8 cellular contexts compared by ENCODE assay signal in the genomic region with DNA sequence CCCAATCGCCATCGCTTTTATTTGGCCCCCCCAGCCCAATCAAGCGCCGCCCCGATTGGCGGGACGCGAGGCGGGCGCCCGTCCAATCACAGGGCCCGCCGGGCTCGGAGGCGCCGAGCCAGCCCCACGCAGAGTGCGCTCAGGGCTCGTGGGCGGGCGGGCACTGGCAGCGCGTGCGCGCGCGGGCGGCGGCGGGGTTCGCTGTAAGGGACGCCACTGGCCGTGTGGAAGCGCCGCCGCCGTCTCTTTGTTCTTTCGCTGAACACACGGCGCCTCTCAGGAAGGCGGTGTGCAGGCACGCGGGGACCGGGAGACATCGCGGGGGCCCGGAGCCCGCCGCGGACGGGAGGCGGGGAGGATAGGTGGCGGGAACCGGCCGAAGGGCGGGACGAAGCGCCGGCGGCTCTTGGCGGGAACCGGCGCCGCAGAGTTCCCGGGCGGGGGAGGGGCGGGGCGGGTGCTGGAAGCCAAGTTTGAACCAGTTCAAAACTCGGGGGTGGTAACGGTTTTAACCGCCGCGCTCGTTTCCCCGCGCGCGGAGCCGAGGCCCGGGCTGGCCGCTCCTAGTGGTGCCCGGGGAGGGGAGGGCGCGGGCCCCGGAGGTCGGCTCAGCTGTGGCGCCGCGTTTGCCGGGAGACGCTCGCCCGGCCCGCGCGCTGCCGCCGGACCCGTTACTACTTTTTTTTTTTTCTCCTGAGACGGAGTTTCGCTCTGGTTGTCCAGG. TPM values are rescaled to one million over a fixed set of nuclear protein-coding genes. Genes with fewer than 3 reads are reported as not detected.
DNase-seq lines count a peak whose midpoint lies in the region; ATAC-seq and TF ChIP-seq lines count a peak whose summit lies in the region.

No MANE protein-coding gene starts in this region.

- peak; percentile 100 for DNase-seq in GM10266 (ENCODE audit: extremely low spot score)
- peak; percentile 98 for DNase-seq in NB4 (ENCODE audit: low read depth)
- peak; percentile 77 to 97 (median 93) for DNase-seq in head of caudate nucleus
- DNase-seq in ovary, result peak; percentile 90 to 97 (median 94)
- peak; percentile 90 to 91 for DNase-seq in thyroid gland

- TF ChIP-seq POLR2A in NB4 (IDR thresholded peaks at IDR 0.05; ENCODE audit: extremely low read depth, insufficient read length) (peak; percentile 83), ovary (IDR thresholded peaks at IDR 0.05) (peak; percentile 90), thyroid gland (IDR thresholded peaks at IDR 0.05) (peak in 1 of 2 donors; percentile 66)

- H3K4me1 ChIP-seq in ovary (ENCODE audit: insufficient read depth), result peaks cover 4% of the 10 kb centered on the region
- H3K4me1 ChIP-seq in thyroid gland, result peaks cover 0 to 3% of the 10 kb centered on the region in 2 donors

- peak overlapping the region; percentile 98 for H3K27ac Mint-ChIP-seq in activated naive CD8-positive, alpha-beta T cell

- ATAC-seq in HG02571 (IDR thresholded peaks at IDR 0.05; ENCODE audit: unreplicated experiment) (peak; percentile 90), SK-N-SH treated with all-trans-retinoic acid at 6 μM for 48 hours (peak; percentile 97)

- H3K9me3 ChIP-seq in ovary (no peaks in the 10 kb centered on the region), thyroid gland (no peaks in the 10 kb centered on the region)

- no peaks in the 10 kb centered on the region for H3K27me3 Mint-ChIP-seq in activated naive CD8-positive, alpha-beta T cell

- H3K27me3 ChIP-seq in ovary, result no peaks in the 10 kb centered on the region
- no peaks in the 10 kb centered on the region for H3K27me3 ChIP-seq in thyroid gland

- H3K9me3 Mint-ChIP-seq in activated naive CD8-positive, alpha-beta T cell (ENCODE audit: low read depth), result no peaks in the 10 kb centered on the region

- H3K36me3 ChIP-seq in ovary (no peaks in the 10 kb centered on the region), thyroid gland (no peaks in the 10 kb centered on the region)

- no peaks in the 10 kb centered on the region for H3K36me3 Mint-ChIP-seq in activated naive CD8-positive, alpha-beta T cell

- peaks cover 34% of the 10 kb centered on the region for H3K4me1 Mint-ChIP-seq in activated naive CD8-positive, alpha-beta T cell (ENCODE audit: low read depth)

- H3K4me3 Mint-ChIP-seq in activated naive CD8-positive, alpha-beta T cell, result peak overlapping the region; percentile 95

- TF ChIP-seq CTCF in GM10266 (IDR thresholded peaks at IDR 0.05; ENCODE audit: control insufficient read depth, insufficient read depth, low read depth, missing control alignments) (no peak), NB4 (IDR thresholded peaks at IDR 0.05; ENCODE audit: low read depth, low read length) (no peak), ovary (IDR thresholded peaks at IDR 0.05) (no peak), thyroid gland (IDR thresholded peaks at IDR 0.05) (no peak)

- 0 to 1% (median 0%) methylated on average over 61 to 101 of the region's 101 CpGs for whole genome bisulfite sequencing in ovary, 3 donors
- WGBS in thyroid gland, 2 donors, result 0% methylated on average over 3 to 43 of the region's 101 CpGs

- intact Hi-C loops in head of caudate nucleus (cut with DNase I) (loop anchor here (5.0 to 10.0 kb wide), 3 partner anchors 60 to 208 kb away; partner anchors contain the start of genes CUL1 and ZNF786), ovary (cut with DNase I) (loop anchor here in 2 of 4 donors (2.0 to 10.0 kb wide), 4 partner anchors 56 to 190 kb away; partner anchors contain the start of gene CUL1 (in 1 of the 2)), thyroid gland (cut with DNase I) (loop anchor here (10.0 kb wide), 2 partner anchors 60 to 190 kb away; partner anchors contain the start of gene CUL1)

- H3K27ac ChIP-seq in ovary (peak overlapping the region; percentile 85 to 93), thyroid gland (peak overlapping the region; percentile 62 to 93 (median 88))

- no peak for TF ChIP-seq EP300 in ovary (IDR thresholded peaks at IDR 0.05)

- H3K4me3 ChIP-seq in NB4 (ENCODE audit: low read depth, low read length) (peak overlapping the region; percentile 84), ovary (peak overlapping the region; percentile 95), thyroid gland (replicated peaks in 1 of 3) (peak overlapping the region; percentile 54 to 95 (median 75))

TF ChIP-seq in SK-N-SH treated with all-trans-retinoic acid at 6 μM for 48 hours, 23 proteins besides CTCF, POLR2A, EP300 and RAD21:
- TF ChIP-seq, protein P1, sequence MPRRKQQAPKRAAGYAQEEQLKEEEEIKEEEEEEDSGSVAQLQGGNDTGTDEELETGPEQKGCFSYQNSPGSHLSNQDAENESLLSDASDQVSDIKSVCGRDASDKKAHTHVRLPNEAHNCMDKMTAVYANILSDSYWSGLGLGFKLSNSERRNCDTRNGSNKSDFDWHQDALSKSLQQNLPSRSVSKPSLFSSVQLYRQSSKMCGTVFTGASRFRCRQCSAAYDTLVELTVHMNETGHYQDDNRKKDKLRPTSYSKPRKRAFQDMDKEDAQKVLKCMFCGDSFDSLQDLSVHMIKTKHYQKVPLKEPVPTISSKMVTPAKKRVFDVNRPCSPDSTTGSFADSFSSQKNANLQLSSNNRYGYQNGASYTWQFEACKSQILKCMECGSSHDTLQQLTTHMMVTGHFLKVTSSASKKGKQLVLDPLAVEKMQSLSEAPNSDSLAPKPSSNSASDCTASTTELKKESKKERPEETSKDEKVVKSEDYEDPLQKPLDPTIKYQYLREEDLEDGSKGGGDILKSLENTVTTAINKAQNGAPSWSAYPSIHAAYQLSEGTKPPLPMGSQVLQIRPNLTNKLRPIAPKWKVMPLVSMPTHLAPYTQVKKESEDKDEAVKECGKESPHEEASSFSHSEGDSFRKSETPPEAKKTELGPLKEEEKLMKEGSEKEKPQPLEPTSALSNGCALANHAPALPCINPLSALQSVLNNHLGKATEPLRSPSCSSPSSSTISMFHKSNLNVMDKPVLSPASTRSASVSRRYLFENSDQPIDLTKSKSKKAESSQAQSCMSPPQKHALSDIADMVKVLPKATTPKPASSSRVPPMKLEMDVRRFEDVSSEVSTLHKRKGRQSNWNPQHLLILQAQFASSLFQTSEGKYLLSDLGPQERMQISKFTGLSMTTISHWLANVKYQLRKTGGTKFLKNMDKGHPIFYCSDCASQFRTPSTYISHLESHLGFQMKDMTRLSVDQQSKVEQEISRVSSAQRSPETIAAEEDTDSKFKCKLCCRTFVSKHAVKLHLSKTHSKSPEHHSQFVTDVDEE (CRISPR knock-in tag; IDR thresholded peaks at IDR 0.05), result peak; percentile 31; the same call in 1 of the 2 replicates
- TF ChIP-seq, protein P2, sequence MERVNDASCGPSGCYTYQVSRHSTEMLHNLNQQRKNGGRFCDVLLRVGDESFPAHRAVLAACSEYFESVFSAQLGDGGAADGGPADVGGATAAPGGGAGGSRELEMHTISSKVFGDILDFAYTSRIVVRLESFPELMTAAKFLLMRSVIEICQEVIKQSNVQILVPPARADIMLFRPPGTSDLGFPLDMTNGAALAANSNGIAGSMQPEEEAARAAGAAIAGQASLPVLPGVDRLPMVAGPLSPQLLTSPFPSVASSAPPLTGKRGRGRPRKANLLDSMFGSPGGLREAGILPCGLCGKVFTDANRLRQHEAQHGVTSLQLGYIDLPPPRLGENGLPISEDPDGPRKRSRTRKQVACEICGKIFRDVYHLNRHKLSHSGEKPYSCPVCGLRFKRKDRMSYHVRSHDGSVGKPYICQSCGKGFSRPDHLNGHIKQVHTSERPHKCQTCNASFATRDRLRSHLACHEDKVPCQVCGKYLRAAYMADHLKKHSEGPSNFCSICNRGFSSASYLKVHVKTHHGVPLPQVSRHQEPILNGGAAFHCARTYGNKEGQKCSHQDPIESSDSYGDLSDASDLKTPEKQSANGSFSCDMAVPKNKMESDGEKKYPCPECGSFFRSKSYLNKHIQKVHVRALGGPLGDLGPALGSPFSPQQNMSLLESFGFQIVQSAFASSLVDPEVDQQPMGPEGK (CRISPR knock-in tag; IDR thresholded peaks at IDR 0.05; ENCODE audit: borderline replicate concordance), result no peak

RNA-seq across cellular contexts. Expression of gene EZH2, which starts 0.4 kb away (rescaled TPM):
- 1 to 10 TPM; 2.5 to 5.3 (median 4.0) TPM for total RNA-seq in ovary
- 1 to 10 TPM; 2.8 to 5.6 TPM for polyA plus RNA-seq in ovary
- 1 to 10 TPM in 1 of 4 donors, under 1 TPM in 3; 0.75 to 1.1 (median 0.86) TPM for total RNA-seq in thyroid gland

Comparison
In these comparisons a context has a peak if more than half of its experiments do, and no peak if none do; other contexts are left out.
1. Peak in every context shown above with its lines: DNase-seq, ATAC-seq, H3K4me3 ChIP-seq and H3K27ac ChIP-seq.